ENCODE assay signal across 8 cellular contexts in the genomic region with DNA sequence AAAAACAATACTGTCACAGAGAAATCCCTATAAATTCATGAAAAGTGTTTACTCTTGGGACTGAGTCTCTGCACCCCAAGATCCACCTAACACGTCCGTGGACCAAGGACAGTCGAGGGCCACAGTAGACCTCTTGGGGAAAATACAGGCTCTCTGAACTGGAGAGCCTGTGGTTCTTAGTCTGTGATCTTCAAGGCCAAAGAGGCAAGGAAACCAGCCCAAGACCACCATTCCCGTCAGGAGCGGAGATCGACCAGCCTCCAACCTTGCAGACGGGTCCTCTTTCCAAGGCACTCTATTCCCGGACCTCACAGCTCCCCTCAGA. TPM values are rescaled to one million over a fixed set of nuclear protein-coding genes. Genes with fewer than 3 reads are reported as not detected.
DNase-seq lines count a peak whose midpoint lies in the region; ATAC-seq and TF ChIP-seq lines count a peak whose summit lies in the region.

No MANE protein-coding gene starts in this region.

- no peaks in the 10 kb centered on the region for H3K27me3 ChIP-seq in PC-9 (ENCODE audit: insufficient read depth, low read depth)
- no peaks in the 10 kb centered on the region for H3K27me3 ChIP-seq in esophagus muscularis mucosa
- no peaks in the 10 kb centered on the region for H3K27me3 ChIP-seq in prostate gland (replicated peaks; ENCODE audit: insufficient read depth)

- H3K79me2 ChIP-seq in PC-9 (ENCODE audit: low read depth): peaks cover 23% of the 10 kb centered on the region

- intact Hi-C loops in PC-9 (cut with micrococcal nuclease; ENCODE audit: unreplicated experiment): no loop called here
- intact Hi-C loops in esophagus muscularis mucosa (cut with DNase I): loop anchor here (1.0 to 2.0 kb wide), 2 partner anchors 237 to 289 kb away; no protein-coding TSS in a partner anchor
- intact Hi-C loops in prostate gland (cut with DNase I): loop anchor here (2.0 to 10.0 kb wide), 4 partner anchors 151 to 1161 kb away; partner anchors contain the start of genes N4BP2 and NSUN7

- 71% methylated on average over 3 of the region's 8 CpGs for WGBS in esophagus muscularis mucosa
- WGBS in prostate gland: 11% methylated on average over 8 of the region's 8 CpGs

- H3K4me1 ChIP-seq in PC-9 (replicated peaks; ENCODE audit: insufficient read depth) (peaks cover 30% of the 10 kb centered on the region), esophagus muscularis mucosa (peaks cover 20 to 54% (median 45%) of the 10 kb centered on the region in 4 donors), prostate gland (replicated peaks) (peaks cover 2% of the 10 kb centered on the region)

- H3K27ac ChIP-seq in PC-9 (peak overlapping the region; percentile 32; the same call in 1 of the 2 replicates), esophagus muscularis mucosa (replicated peaks in 1 of 4) (peak overlapping the region; percentile 86 to 93 (median 90)), prostate gland (peak overlapping the region; percentile 90 to 92)

- H3K9me2 ChIP-seq in PC-9 (ENCODE audit: insufficient read depth): no peaks in the 10 kb centered on the region

- TF ChIP-seq POLR2A in esophagus muscularis mucosa (IDR thresholded peaks at IDR 0.05; ENCODE audit: low read depth): no peak
- no peak for TF ChIP-seq POLR2A in prostate gland (IDR thresholded peaks at IDR 0.05)

- DNase-seq in PC-9: no peak
- DNase-seq in esophagus muscularis mucosa (ENCODE audit: extremely low spot score): no peak
- no peak for DNase-seq in prostate gland (ENCODE audit: low spot score)
- DNase-seq in DMS 273 treated with DMSO at 0.1 percent for 48 hours (lab: John Stamatoyannopoulos, UW): no peak
- no peak for DNase-seq in DMS79 treated with DMSO at 0.1 percent for 48 hours (lab: John Stamatoyannopoulos, UW)

- peak overlapping the region; percentile 76; the same call in 1 of the 2 replicates for H3K4me3 ChIP-seq in GM08714 (ENCODE audit: low read length)
- H3K4me3 ChIP-seq in PC-9: peak overlapping the region; percentile 69
- H3K4me3 ChIP-seq in esophagus muscularis mucosa: peak overlapping the region; percentile 65 to 81 (median 70)
- peak overlapping the region; percentile 58 to 67 for H3K4me3 ChIP-seq in prostate gland

- POLR2A ChIA-PET in PC-9 (lab: Charles Lee; ENCODE audit: unreplicated experiment): interaction anchor here (0.6 to 1.0 kb wide), 3 partner anchors 41 to 45 kb away, joined by 4 to 9 read pairs (median 5); partner anchors contain the start of gene UCHL1

- no peak for TF ChIP-seq CTCF in PC-9 (conservative IDR thresholded peaks at IDR 0.05)
- no peak for TF ChIP-seq CTCF in esophagus muscularis mucosa (IDR thresholded peaks at IDR 0.05)
- no peak for TF ChIP-seq CTCF in prostate gland (IDR thresholded peaks at IDR 0.05)

- CTCF ChIA-PET in PC-9 (lab: Charles Lee): interaction anchor here (0.6 kb wide), 1 partner anchor 305 kb away, joined by 3 read pairs; no protein-coding TSS in a partner anchor

- ATAC-seq in HG02678 (IDR thresholded peaks at IDR 0.05; ENCODE audit: unreplicated experiment) (no peak), HG02610 (IDR thresholded peaks at IDR 0.05; ENCODE audit: unreplicated experiment) (no peak)

- TSS peak; percentile 31 for BruUV-seq in PC-9 (replicated peaks; lab: Mats Ljungman, UMichigan)

- H3F3A ChIP-seq in PC-9 (ENCODE audit: insufficient read depth, low read depth): peaks cover 17% of the 10 kb centered on the region

- no peaks in the 10 kb centered on the region for H4K20me1 ChIP-seq in PC-9 (ENCODE audit: insufficient read depth)

- H3K9me3 ChIP-seq in PC-9 (ENCODE audit: insufficient read depth, low read depth) (no peaks in the 10 kb centered on the region), esophagus muscularis mucosa (no peaks in the 10 kb centered on the region), prostate gland (no peaks in the 10 kb centered on the region)

- H3K4me2 ChIP-seq in PC-9: peak overlapping the region; percentile 99

- H3K36me3 ChIP-seq in PC-9 (ENCODE audit: low read depth): no peaks in the 10 kb centered on the region
- H3K36me3 ChIP-seq in esophagus muscularis mucosa: no peaks in the 10 kb centered on the region
- H3K36me3 ChIP-seq in prostate gland: no peaks in the 10 kb centered on the region

- no peak for TF ChIP-seq EP300 in esophagus muscularis mucosa (IDR thresholded peaks at IDR 0.05)

- H2AFZ ChIP-seq in PC-9: peak overlapping the region; percentile 94

RNA-seq across cellular contexts. Expression of gene APBB2, which starts 1.6 kb away (rescaled TPM):
- total RNA-seq in PC-9 (2021) (33.6 and 46.0 TPM in 2 replicates), esophagus muscularis mucosa (10 to 100 TPM; 51.7 to 75.9 (median 71.1) TPM), prostate gland (10 to 100 TPM; 17.4 to 56.6 TPM)

RNA-seq across cellular contexts. Expression of gene UCHL1, which starts 40.8 kb away (rescaled TPM):
- 1,253 and 1,355 TPM in 2 replicates for total RNA-seq in PC-9 (2021)
- 100 to 1,000 TPM in 1 of 4 donors, 10 to 100 TPM in 3; 30.3 to 120 (median 40.8) TPM for total RNA-seq in esophagus muscularis mucosa
- total RNA-seq in prostate gland: 10 to 100 TPM; 11.6 to 61.5 TPM

Comparison
In these comparisons a context has a peak if more than half of its experiments do, and no peak if none do; other contexts are left out.
1. H3K27ac ChIP-seq: peak in every context shown above with its lines; median percentile 91 in prostate gland; 90 in esophagus muscularis mucosa; 32 in PC-9.
2. RNA of gene UCHL1, which starts 40.8 kb away (total RNA-seq): 1,253 to 1,355 TPM in PC-9; 11.6 to 61.5 TPM in prostate gland and 30.3 to 120 TPM in esophagus muscularis mucosa; every median in the first group is over 10 times any median in the second.
3. Peak in every context shown above with its lines, with median percentiles within 50 percentile points of each other: H3K4me3 ChIP-seq.